In the genomic region with DNA sequence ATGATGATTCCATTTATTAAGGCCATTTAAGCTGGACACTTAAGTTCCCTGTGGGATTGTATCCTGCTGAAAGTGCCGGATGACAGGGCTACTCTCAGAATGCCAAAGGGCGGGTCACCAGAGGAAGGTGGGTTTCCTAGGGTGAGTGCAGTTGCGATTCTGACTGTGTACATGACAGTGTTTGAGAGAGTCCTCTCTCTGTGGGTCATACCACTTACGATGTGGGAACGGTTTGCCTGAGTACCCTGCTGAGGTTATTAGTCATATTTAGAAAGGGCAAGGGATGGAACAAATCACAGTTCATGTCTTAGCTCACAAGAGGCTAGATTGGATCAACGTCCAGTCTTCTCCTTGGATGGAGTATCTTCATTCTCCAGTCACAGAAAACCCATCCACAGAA, we compare ENCODE assay signal across 24 cellular contexts.
A peak's percentile ranks its signal among the peaks of the same experiment; 100 is the strongest.
DNase-seq lines count a peak whose midpoint lies in the region; ATAC-seq, FAIRE-seq and TF ChIP-seq lines count a peak whose summit lies in the region.
"Had no signal": no experiment of that assay in that cellular context is flagged by ENCODE, and none has a peak within 500 bp of the region (broad histone marks: within the 10 kb centered on the region; RNA-seq: fewer than 3 reads in every experiment).

No MANE protein-coding gene starts in this region.

- H2BK5ac ChIP-seq in IMR-90 (ENCODE audit: low read depth, low read length, poor library complexity, severe bottlenecking) = no peak overlapping the region

- H3K23ac ChIP-seq in IMR-90 (ENCODE audit: low read depth, low read length) = no peak overlapping the region

- in situ Hi-C loops in IMR-90 (cut with MboI; ENCODE audit: low sequenced_read_pairs) = no loop called here

- H3K9me1 ChIP-seq in IMR-90 (ENCODE audit: insufficient read depth, low read length) = peaks cover 2% of the 10 kb centered on the region; the same call in 1 of the 2 replicates

- H3K27me3 ChIP-seq in IMR-90 (ENCODE audit: control insufficient read depth, insufficient read depth, low read length) (no peaks in the 10 kb centered on the region), osteoblast (ENCODE audit: insufficient read depth, low read length) (no peaks in the 10 kb centered on the region)
- H3K27me3 ChIP-seq: BLaER1 treated with 17β-estradiol and CSF1 and Interleukin-3, amounts not matched to agents 10 nM and 100 nM; Peyer's patch had no signal

- POLR2A ChIA-PET in IMR-90 (lab: Charles Lee; ENCODE audit: unreplicated experiment) = no interaction called here

- no peak overlapping the region for H3K9ac ChIP-seq in IMR-90 (ENCODE audit: low read depth, low read length)
- H3K9ac ChIP-seq: BLaER1 treated with 17β-estradiol and CSF1 and Interleukin-3, amounts not matched to agents 10 nM and 100 nM; GM23248; KMS-11 had no signal

- H3K79me2 ChIP-seq in osteoblast (ENCODE audit: insufficient read depth, low read length) = no peaks in the 10 kb centered on the region

- H3K14ac ChIP-seq in IMR-90 (replicated peaks; ENCODE audit: low read depth, low read length) = no peak overlapping the region; the same call in 1 of the 2 replicates

- no peak overlapping the region for H3K4me2 ChIP-seq in IMR-90 (ENCODE audit: low read depth, low read length)
- H3K4me2 ChIP-seq in osteoblast (ENCODE audit: insufficient read depth, low read length) = no peak overlapping the region
- H3K4me2 ChIP-seq: BLaER1 treated with 17β-estradiol and CSF1 and Interleukin-3, amounts not matched to agents 10 nM and 100 nM; KMS-11 had no signal

- H4K5ac ChIP-seq in IMR-90 (ENCODE audit: low read depth, low read length) = no peak overlapping the region

- no peak for TF ChIP-seq CTCF in IMR-90 (conservative IDR thresholded peaks at IDR 0.05; ENCODE audit: low read depth, low read length)
- no peak for TF ChIP-seq CTCF in choroid plexus epithelial cell (conservative IDR thresholded peaks at IDR 0.05; ENCODE audit: low read depth, low read length)
- TF ChIP-seq CTCF in osteoblast (IDR thresholded peaks at IDR 0.05; ENCODE audit: extremely low read depth, low read depth, low read length) = no peak

- H3K27ac ChIP-seq in IMR-90 (ENCODE audit: insufficient read depth, low read length) (no peak overlapping the region), osteoblast (ENCODE audit: low read depth, low read length) (no peak overlapping the region)
- H3K27ac ChIP-seq: BLaER1 treated with 17β-estradiol and CSF1 and Interleukin-3, amounts not matched to agents 10 nM and 100 nM; GM23248; KMS-11; Peyer's patch had no signal

- no peak for DNase-seq in IMR-90
- DNase-seq in RCC 7860 (ENCODE audit: low spot score) = peak; percentile 53
- peak; percentile 30 for DNase-seq in choroid plexus epithelial cell (ENCODE audit: low read depth)
- DNase-seq in osteoblast (ENCODE audit: insufficient read length, low spot score, missing footprints) = peak; percentile 53
- DNase-seq in SHP77 (lab: John Stamatoyannopoulos, UW) = no peak
- DNase-seq: CD4-positive, alpha-beta T cell; GM23248; H7; HFFc6; NCI-H1092 treated with DMSO at 0.1 percent for 48 hours; NCI-H1436 treated with DMSO at 0.1 percent for 48 hours; NCI-H187 treated with DMSO at 0.1 percent for 48 hours; NCI-H2107; NCI-H446; NCI-H524 treated with DMSO at 0.1 percent for 48 hours; OCI-M1; Peyer's patch; T-cell had no signal

- no peak overlapping the region for H3K56ac ChIP-seq in IMR-90 (ENCODE audit: extremely low read depth, insufficient read depth, low read length)

- intact Hi-C loops in IMR-90 (cut with micrococcal nuclease) = loop anchor here (10.0 kb wide), 1 partner anchor 148 kb away; no protein-coding TSS in a partner anchor

- no peak for FAIRE-seq in RCC 7860 (lab: Jason Lieb, UNC)
- FAIRE-seq: A204.1, D721Med had no signal

- H2BK120ac ChIP-seq in IMR-90 (ENCODE audit: low read depth, low read length) = 0 out of 2 replicates have a peak overlapping the region, but pooled peaks have one; percentile 40

- no peaks in the 10 kb centered on the region for H3K79me1 ChIP-seq in IMR-90 (ENCODE audit: low read depth in 1 of 2, low read length in 2 of 2)

- no peak for TF ChIP-seq POLR2A in IMR-90 (IDR thresholded peaks at IDR 0.05; ENCODE audit: low read depth, low read length)

- H2BK20ac ChIP-seq in IMR-90 (ENCODE audit: low read depth, low read length) = no peak overlapping the region

- H3K4me1 ChIP-seq in IMR-90 (ENCODE audit: control insufficient read depth, insufficient read depth, low read length) (no peaks in the 10 kb centered on the region), osteoblast (ENCODE audit: insufficient read depth, low read length) (no peaks in the 10 kb centered on the region)
- H3K4me1 ChIP-seq: BLaER1 treated with 17β-estradiol and CSF1 and Interleukin-3, amounts not matched to agents 10 nM and 100 nM; Peyer's patch had no signal

- CTCF ChIA-PET in IMR-90 (lab: Yijun Ruan, JAX) = no interaction called here

- H3K4me3 ChIP-seq in IMR-90 (ENCODE audit: insufficient read depth, low read depth, low read length) (no peak overlapping the region), choroid plexus epithelial cell (ENCODE audit: low read depth, low read length) (no peak overlapping the region), osteoblast (ENCODE audit: insufficient read depth, low read length) (no peak overlapping the region)
- H3K4me3 ChIP-seq: BLaER1 treated with 17β-estradiol and CSF1 and Interleukin-3, amounts not matched to agents 10 nM and 100 nM; GM23248; Peyer's patch had no signal

- H3K4ac ChIP-seq in IMR-90 (ENCODE audit: low read depth, low read length) = no peak overlapping the region

- H3K18ac ChIP-seq in IMR-90 (ENCODE audit: low read depth, low read length) = no peak overlapping the region

- no peaks in the 10 kb centered on the region for H3K36me3 ChIP-seq in IMR-90 (ENCODE audit: control insufficient read depth, insufficient read depth, low read length)
- H3K36me3 ChIP-seq in osteoblast (ENCODE audit: insufficient read depth, low read length) = no peaks in the 10 kb centered on the region
- H3K36me3 ChIP-seq: BLaER1 treated with 17β-estradiol and CSF1 and Interleukin-3, amounts not matched to agents 10 nM and 100 nM; Peyer's patch had no signal

- no peak overlapping the region for H2AK5ac ChIP-seq in IMR-90 (ENCODE audit: low read depth, low read length)

- H3K9me3 ChIP-seq in IMR-90 (ENCODE audit: control insufficient read depth, insufficient read depth, low read length) (no peaks in the 10 kb centered on the region), osteoblast (ENCODE audit: low read depth, low read length) (no peaks in the 10 kb centered on the region)
- H3K9me3 ChIP-seq: Peyer's patch had no signal

- H4K20me1 ChIP-seq in IMR-90 (ENCODE audit: insufficient read depth, low read length) (no peaks in the 10 kb centered on the region), osteoblast (ENCODE audit: insufficient read depth, low read length) (no peaks in the 10 kb centered on the region)
- H4K20me1 ChIP-seq: BLaER1 treated with 17β-estradiol and CSF1 and Interleukin-3, amounts not matched to agents 10 nM and 100 nM had no signal

- H4K91ac ChIP-seq in IMR-90 (ENCODE audit: insufficient read depth, low read depth, low read length) = no peak overlapping the region

- no TSS peak for BruUV-seq in IMR-90 (replicated peaks; lab: Mats Ljungman, UMichigan)

- H2AFZ ChIP-seq in IMR-90 (replicated peaks; ENCODE audit: low read length, poor library complexity) (no peak overlapping the region), osteoblast (ENCODE audit: low read length) (no peak overlapping the region)
- H2AFZ ChIP-seq: GM23248 had no signal

- H2BK15ac ChIP-seq in IMR-90 (ENCODE audit: low read depth, low read length) = no peak overlapping the region

- ATAC-seq in IMR-90 (ENCODE audit: low read depth) (no peak), HG02885 (IDR thresholded peaks at IDR 0.05; ENCODE audit: poor library complexity, unreplicated experiment) (no peak), GM18858 (IDR thresholded peaks at IDR 0.05; ENCODE audit: unreplicated experiment) (no peak)
- ATAC-seq: T-cell had no signal

- no peak for TF ChIP-seq RAD21 in IMR-90 (IDR thresholded peaks at IDR 0.05; ENCODE audit: low read length)

- dilution Hi-C loops in IMR-90 (cut with HindIII; ENCODE audit: low sequenced_read_pairs, unreplicated experiment) = no loop called here

- no peak overlapping the region for H4K8ac ChIP-seq in IMR-90 (ENCODE audit: low read depth in 2 of 2, low read length in 2 of 2)

- no peak overlapping the region for H2AK9ac ChIP-seq in IMR-90 (replicated peaks; ENCODE audit: low read depth, low read length, poor library complexity)

- WGBS in IMR-90 (ENCODE audit: extremely low coverage in 2 of 2, insufficient read length in 1 of 2), 2 experiments = 100% methylated on average over 1 of the region's 6 CpGs; no CpG with 5 or more reads in 1 of the 2 experiments

TF ChIP-seq in IMR-90, 13 proteins besides CTCF, POLR2A, EP300 and RAD21:
- TF ChIP-seq MXI1 (IDR thresholded peaks at IDR 0.05; ENCODE audit: borderline replicate concordance, low read depth, low read length) (no peak), MAFK (IDR thresholded peaks at IDR 0.05; ENCODE audit: low read depth, low read length) (no peak)
TF ChIP-seq in IMR-90: peak in this region for 0.

Comparison
In these comparisons a context has a peak if more than half of its experiments do, and no peak if none do; other contexts are left out.
1. DNase-seq: peak in RCC 7860 (single experiment), choroid plexus epithelial cell (single experiment) and osteoblast (single experiment); none in IMR-90 (single experiment) and SHP77 (0 of 2).